In genomic region chr10:14954934-14955333, GRCh38 we compare ENCODE assay signal across 9 cellular contexts. TPM values are rescaled to one million over a fixed set of nuclear protein-coding genes. Genes with fewer than 3 reads are reported as not detected.
DNase-seq lines count a peak whose midpoint lies in the region; TF ChIP-seq lines count a peak whose summit lies in the region.
"Had no signal": no experiment of that assay in that cellular context is flagged by ENCODE, and none has a peak within 500 bp of the region (broad histone marks: within the 10 kb centered on the region; RNA-seq: fewer than 3 reads in every experiment).

No MANE protein-coding gene starts in this region.

- intact Hi-C loops in activated CD4-positive, alpha-beta T cell treated with anti-CD3 and anti-CD28 coated beads, Interleukin-2, amount 10 ng/mL, durations not matched to agents 24 days and 14 days (cut with micrococcal nuclease): loop anchor here (1.0 to 10.0 kb wide), 9 partner anchors 38 to 768 kb away; partner anchors contain the start of genes CDNF, HSPA14, MSANTD7 and NMT2
- intact Hi-C loops in esophagus squamous epithelium (cut with DNase I): loop anchor here (10.0 kb wide), 2 partner anchors 80 to 140 kb away; partner anchors contain the start of genes RPP38 and SUV39H2

- TF ChIP-seq CTCF in SU-DHL-6 (IDR thresholded peaks at IDR 0.05; ENCODE audit: insufficient read depth, low read length, poor library complexity, severe bottlenecking) (no peak), esophagus squamous epithelium (IDR thresholded peaks at IDR 0.05) (no peak), smooth muscle cell (IDR thresholded peaks at IDR 0.05; ENCODE audit: borderline replicate concordance, insufficient read depth, poor library complexity, severe bottlenecking) (no peak)

- H3K4me3 ChIP-seq in SU-DHL-6 (ENCODE audit: insufficient read depth, low read length, poor library complexity, severe bottlenecking) (no peak overlapping the region), esophagus squamous epithelium (peak overlapping the region in 2 of 4 donors; percentile 86 to 88), smooth muscle cell (peak overlapping the region; percentile 64)

- peak overlapping the region; percentile 97 for H3K27ac Mint-ChIP-seq in activated CD4-positive, alpha-beta T cell treated with anti-CD3 and anti-CD28 coated beads, Interleukin-2, amount 10 ng/mL, durations not matched to agents 24 days and 14 days

- H3K27me3 Mint-ChIP-seq in activated CD4-positive, alpha-beta T cell treated with anti-CD3 and anti-CD28 coated beads, Interleukin-2, amount 10 ng/mL, durations not matched to agents 24 days and 14 days: no peaks in the 10 kb centered on the region

- peaks cover 8% of the 10 kb centered on the region for H3K36me3 Mint-ChIP-seq in activated CD4-positive, alpha-beta T cell treated with anti-CD3 and anti-CD28 coated beads, Interleukin-2, amount 10 ng/mL, durations not matched to agents 24 days and 14 days (ENCODE audit: low read depth)

- peak overlapping the region; percentile 91 for H3K27ac ChIP-seq in SU-DHL-6 (ENCODE audit: low read depth, low read length)
- peak overlapping the region; percentile 93 to 97 (median 96) for H3K27ac ChIP-seq in esophagus squamous epithelium
- H3K27ac ChIP-seq in smooth muscle cell (ENCODE audit: low read depth): peak overlapping the region; percentile 56

- H3K4me2 ChIP-seq in SU-DHL-6 (ENCODE audit: low read depth, low read length, poor library complexity, severe bottlenecking) (peak overlapping the region; percentile 80), smooth muscle cell (peak overlapping the region; percentile 90)

- H3K9me3 Mint-ChIP-seq in activated CD4-positive, alpha-beta T cell treated with anti-CD3 and anti-CD28 coated beads, Interleukin-2, amount 10 ng/mL, durations not matched to agents 24 days and 14 days: no peaks in the 10 kb centered on the region

- DNase-seq in activated CD4-positive, alpha-beta T cell treated with anti-CD3 and anti-CD28 coated beads, Interleukin-2, amount 10 ng/mL, durations not matched to agents 24 days and 14 days: no peak
- DNase-seq in activated CD4-positive, alpha-beta T cell treated with anti-CD3 and anti-CD28 coated beads, Interleukin-2, amount 50 U/mL, for 48 hours: no peak
- DNase-seq in esophagus squamous epithelium (lab: John Stamatoyannopoulos, UW): no peak
- no peak for DNase-seq in smooth muscle cell (lab: John Stamatoyannopoulos, UW; ENCODE audit: unreplicated experiment)
- DNase-seq in cerebellar nuclear complex (lab: John Stamatoyannopoulos, UW): no peak
- no peak for DNase-seq in NCI-H187 (lab: John Stamatoyannopoulos, UW)
- no peak for DNase-seq in NCI-H526 treated with DMSO at 0.1 percent for 48 hours (lab: John Stamatoyannopoulos, UW)
- DNase-seq: central memory CD4-positive, alpha-beta T cell had no signal

- H3F3A ChIP-seq in SU-DHL-6 (ENCODE audit: insufficient read depth) (peaks cover 32% of the 10 kb centered on the region), smooth muscle cell (ENCODE audit: low read depth) (no peaks in the 10 kb centered on the region)

- H3K36me3 ChIP-seq in SU-DHL-6 (ENCODE audit: low read length) (no peaks in the 10 kb centered on the region), esophagus squamous epithelium (no peaks in the 10 kb centered on the region), smooth muscle cell (ENCODE audit: low read depth) (no peaks in the 10 kb centered on the region)

- H3K4me1 ChIP-seq in esophagus squamous epithelium (peaks cover 17 to 51% (median 23%) of the 10 kb centered on the region in 3 donors), smooth muscle cell (ENCODE audit: low read depth) (no peaks in the 10 kb centered on the region)

- peaks cover 42% of the 10 kb centered on the region for H3K4me1 Mint-ChIP-seq in activated CD4-positive, alpha-beta T cell treated with anti-CD3 and anti-CD28 coated beads, Interleukin-2, amount 10 ng/mL, durations not matched to agents 24 days and 14 days

- peaks cover 8% of the 10 kb centered on the region; the same call in 1 of the 2 replicates for H4K20me1 ChIP-seq in SU-DHL-6 (ENCODE audit: low read depth, low read length)
- H4K20me1 ChIP-seq in smooth muscle cell (ENCODE audit: low read depth): peaks cover 8% of the 10 kb centered on the region

- H3K9ac ChIP-seq in SU-DHL-6 (ENCODE audit: low read length) (peak overlapping the region; percentile 91), smooth muscle cell (ENCODE audit: low read depth) (no peak overlapping the region)

- WGBS in esophagus squamous epithelium, 2 donors: 89 to 97% methylated on average over 16 to 18 of the region's 19 CpGs
- 95% methylated on average over 19 of the region's 19 CpGs for WGBS in smooth muscle cell (ENCODE audit: low lambda C conversion rate)

- H3K9me3 ChIP-seq in SU-DHL-6 (ENCODE audit: insufficient read depth, low read length) (no peaks in the 10 kb centered on the region), esophagus squamous epithelium (no peaks in the 10 kb centered on the region), smooth muscle cell (replicated peaks; ENCODE audit: low read depth) (no peaks in the 10 kb centered on the region)

- no peaks in the 10 kb centered on the region for H3K27me3 ChIP-seq in SU-DHL-6 (ENCODE audit: low read length)
- H3K27me3 ChIP-seq in esophagus squamous epithelium: no peaks in the 10 kb centered on the region
- H3K27me3 ChIP-seq in smooth muscle cell (ENCODE audit: low read depth): no peaks in the 10 kb centered on the region

- no peak for TF ChIP-seq POLR2A in esophagus squamous epithelium (IDR thresholded peaks at IDR 0.05)

- peak overlapping the region; percentile 96 for H3K4me3 Mint-ChIP-seq in activated CD4-positive, alpha-beta T cell treated with anti-CD3 and anti-CD28 coated beads, Interleukin-2, amount 10 ng/mL, durations not matched to agents 24 days and 14 days

- no peaks in the 10 kb centered on the region for H3K9me2 ChIP-seq in SU-DHL-6 (replicated peaks; ENCODE audit: insufficient read depth, low read length)

- peaks cover 38% of the 10 kb centered on the region for H3K79me2 ChIP-seq in SU-DHL-6 (ENCODE audit: insufficient read depth, low read length)
- peaks cover 11% of the 10 kb centered on the region for H3K79me2 ChIP-seq in smooth muscle cell (ENCODE audit: low read depth)

- no peak overlapping the region for H2AFZ ChIP-seq in SU-DHL-6 (ENCODE audit: low read depth, low read length, severe bottlenecking)
- H2AFZ ChIP-seq in smooth muscle cell (ENCODE audit: low read depth): no peak overlapping the region

RNA-seq across cellular contexts. Expression of gene DCLRE1C, which starts 1.0 kb away (rescaled TPM):
- 17.5 and 21.0 TPM in 2 replicates for total RNA-seq in activated CD4-positive, alpha-beta T cell treated with anti-CD3 and anti-CD28 coated beads, Interleukin-2, amount 10 ng/mL, durations not matched to agents 24 days and 14 days
- total RNA-seq in esophagus squamous epithelium (10 to 100 TPM in 3 of 4 donors, 1 to 10 TPM in 1; 8.2 to 15.6 (median 11.4) TPM), smooth muscle cell (7.0 and 7.6 TPM in 2 replicates)
- 6.9 and 7.0 TPM in 2 replicates for polyA plus RNA-seq in smooth muscle cell

RNA-seq across cellular contexts. Expression of gene MEIG1, which starts 4.3 kb away (rescaled TPM):
- not detected in 2 replicates for total RNA-seq in activated CD4-positive, alpha-beta T cell treated with anti-CD3 and anti-CD28 coated beads, Interleukin-2, amount 10 ng/mL, durations not matched to agents 24 days and 14 days
- total RNA-seq in esophagus squamous epithelium (under 1 TPM in 1 of 4 donors, not detected in 3; 0.79 TPM), smooth muscle cell (not detected in 2 replicates)
- polyA plus RNA-seq in smooth muscle cell: 1.8 TPM in 1 of 2 replicates, not detected in the other
